39 cellular contexts compared by ENCODE assay signal in the genomic region with DNA sequence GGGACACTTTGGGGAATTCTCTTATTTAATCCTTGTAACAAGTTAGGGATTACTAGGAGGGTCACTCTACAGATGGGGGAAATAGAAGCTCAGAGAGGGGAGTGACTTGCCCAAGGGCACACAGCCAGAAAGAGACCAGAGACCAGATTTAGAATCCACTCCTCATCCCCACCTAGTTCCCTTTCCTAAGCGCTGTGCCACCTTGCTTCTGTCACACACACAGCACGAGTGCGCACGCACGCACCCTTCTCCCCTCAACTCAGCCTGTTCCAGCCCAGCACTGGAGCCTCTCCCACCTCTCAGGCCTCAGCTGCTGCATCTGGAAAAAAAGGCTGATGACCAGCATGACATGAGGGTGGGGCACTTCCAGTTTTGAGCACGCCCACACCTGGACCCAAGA. TPM values are rescaled to one million over a fixed set of nuclear protein-coding genes. Genes with fewer than 3 reads are reported as not detected.
"Had no signal": no experiment of that assay in that cellular context is flagged by ENCODE, and none has a peak within 500 bp of the region (broad histone marks: within the 10 kb centered on the region; RNA-seq: fewer than 3 reads in every experiment).

No MANE protein-coding gene starts in this region.

- H3K9me3 ChIP-seq: MG63, Peyer's patch had no signal

- H3K27me3 Mint-ChIP-seq: activated CD8-positive, alpha-beta memory T cell treated with anti-CD3 and anti-CD28 coated beads, Interleukin-2, amount 10 ng/mL, durations not matched to agents 7 days and 5 days; activated naive CD8-positive, alpha-beta T cell; activated naive CD8-positive, alpha-beta T cell treated with anti-CD3 and anti-CD28 coated beads, Interleukin-2, amount 50 U/mL, for 24 hours had no signal

- H3K27ac Mint-ChIP-seq: activated B cell treated with CpG ODN at 0.5 μM for 24 hours; activated CD4-positive, alpha-beta memory T cell treated with anti-CD3 and anti-CD28 coated beads, Interleukin-2, amount 10 ng/mL, durations not matched to agents 7 days and 5 days; activated CD8-positive, alpha-beta memory T cell treated with anti-CD3 and anti-CD28 coated beads, Interleukin-2, amount 10 ng/mL, durations not matched to agents 7 days and 5 days; activated naive CD4-positive, alpha-beta T cell treated with anti-CD3 and anti-CD28 coated beads, Interleukin-2, amount 10 ng/mL, durations not matched to agents 7 days and 5 days; activated naive CD8-positive, alpha-beta T cell; activated naive CD8-positive, alpha-beta T cell treated with anti-CD3 and anti-CD28 coated beads, Interleukin-2, amount 50 U/mL, for 24 hours had no signal

- H3K4me1 ChIP-seq: Peyer's patch had no signal

- H3K9me3 Mint-ChIP-seq: activated B cell treated with CpG ODN at 0.5 μM for 24 hours; activated CD4-positive, alpha-beta memory T cell treated with anti-CD3 and anti-CD28 coated beads, Interleukin-2, amount 10 ng/mL, durations not matched to agents 7 days and 5 days; activated naive CD4-positive, alpha-beta T cell treated with anti-CD3 and anti-CD28 coated beads, Interleukin-2, amount 10 ng/mL, durations not matched to agents 7 days and 5 days; activated naive CD8-positive, alpha-beta T cell treated with anti-CD3 and anti-CD28 coated beads, Interleukin-2, amount 50 U/mL, for 24 hours had no signal

- H3K4me3 ChIP-seq: MG63, Peyer's patch had no signal

- H3K27me3 ChIP-seq: MG63, Peyer's patch had no signal

- H3K4me3 Mint-ChIP-seq: activated B cell treated with CpG ODN at 0.5 μM for 24 hours; activated CD4-positive, alpha-beta memory T cell treated with anti-CD3 and anti-CD28 coated beads, Interleukin-2, amount 10 ng/mL, durations not matched to agents 7 days and 5 days; activated CD8-positive, alpha-beta memory T cell treated with anti-CD3 and anti-CD28 coated beads, Interleukin-2, amount 10 ng/mL, durations not matched to agents 7 days and 5 days; activated naive CD4-positive, alpha-beta T cell treated with anti-CD3 and anti-CD28 coated beads, Interleukin-2, amount 10 ng/mL, durations not matched to agents 7 days and 5 days; activated naive CD8-positive, alpha-beta T cell; activated naive CD8-positive, alpha-beta T cell treated with anti-CD3 and anti-CD28 coated beads, Interleukin-2, amount 50 U/mL, for 24 hours had no signal

- DNase-seq: activated B cell treated with CpG ODN at 0.5 μM for 24 hours; activated CD4-positive, alpha-beta memory T cell treated with anti-CD3 and anti-CD28 coated beads, Interleukin-2, amount 10 ng/mL, durations not matched to agents 7 days and 5 days; activated CD4-positive, alpha-beta T cell treated with anti-CD3 and anti-CD28 coated beads for 4 hours; activated CD4-positive, CD25-positive, alpha-beta regulatory T cell treated with anti-CD3 and anti-CD28 coated beads, Interleukin-2, amount 50 U/mL, for 72 hours; activated CD8-positive, alpha-beta memory T cell treated with anti-CD3 and anti-CD28 coated beads for 24 hours; activated CD8-positive, alpha-beta memory T cell treated with anti-CD3 and anti-CD28 coated beads, Interleukin-2, amount 10 ng/mL, durations not matched to agents 7 days and 5 days; activated CD8-positive, alpha-beta memory T cell treated with anti-CD3 and anti-CD28 coated beads, Interleukin-2, amount 50 U/mL, for 48 hours; activated effector memory CD4-positive, alpha-beta T cell treated with Interleukin-2 at 50 U/mL for 16 hours; activated naive CD4-positive, alpha-beta T cell treated with anti-CD3 and anti-CD28 coated beads, Interleukin-2, amount 10 ng/mL, durations not matched to agents 7 days and 5 days; activated naive CD8-positive, alpha-beta T cell treated with anti-CD3 and anti-CD28 coated beads, Interleukin-2, amount 50 U/mL, for 24 hours; activated T-cell treated with anti-CD3 and anti-CD28 coated beads, Interleukin-2, amount 50 U/mL, for 48 hours; amniotic stem cell; aorta; brain microvascular endothelial cell; central memory CD4-positive, alpha-beta T cell; Kasumi-1; MG63; NCI-H1048; NCI-H1105 treated with DMSO at 0.1 percent for 48 hours; NCI-H1436; NCI-H1694; NCI-H1930; NCI-H2081 treated with DMSO at 0.1 percent for 48 hours; NCI-H2171; NCI-H510A; NCI-H526 treated with DMSO at 0.1 percent for 48 hours; NK-92 treated with Interleukin-12 subunit alpha and Interleukin-12 subunit beta, amount 100 ng/mL, for 24 hours; PC-3; Peyer's patch; RPMI8226; SHP77 treated with DMSO at 0.1 percent for 48 hours; T-helper 1 cell; T-helper 2 cell; T-helper 9 cell had no signal

- ATAC-seq: activated CD8-positive, alpha-beta memory T cell treated with anti-CD3 and anti-CD28 coated beads, Interleukin-2, amount 10 ng/mL, durations not matched to agents 7 days and 5 days; activated naive CD8-positive, alpha-beta T cell treated with anti-CD3 and anti-CD28 coated beads, Interleukin-2, amount 50 U/mL, for 24 hours; PC-3; SK-N-SH treated with all-trans-retinoic acid at 6 μM for 48 hours had no signal

- H3K36me3 ChIP-seq: brain microvascular endothelial cell, MG63, Peyer's patch had no signal

- H3K36me3 Mint-ChIP-seq: activated CD8-positive, alpha-beta memory T cell treated with anti-CD3 and anti-CD28 coated beads, Interleukin-2, amount 10 ng/mL, durations not matched to agents 7 days and 5 days; activated naive CD4-positive, alpha-beta T cell treated with anti-CD3 and anti-CD28 coated beads, Interleukin-2, amount 10 ng/mL, durations not matched to agents 7 days and 5 days; activated naive CD8-positive, alpha-beta T cell had no signal

- H3K4me1 Mint-ChIP-seq: activated B cell treated with CpG ODN at 0.5 μM for 24 hours; activated CD4-positive, alpha-beta memory T cell treated with anti-CD3 and anti-CD28 coated beads, Interleukin-2, amount 10 ng/mL, durations not matched to agents 7 days and 5 days; activated CD8-positive, alpha-beta memory T cell treated with anti-CD3 and anti-CD28 coated beads, Interleukin-2, amount 10 ng/mL, durations not matched to agents 7 days and 5 days; activated naive CD4-positive, alpha-beta T cell treated with anti-CD3 and anti-CD28 coated beads, Interleukin-2, amount 10 ng/mL, durations not matched to agents 7 days and 5 days; activated naive CD8-positive, alpha-beta T cell treated with anti-CD3 and anti-CD28 coated beads, Interleukin-2, amount 50 U/mL, for 24 hours had no signal

- H3K27ac ChIP-seq: brain microvascular endothelial cell, Peyer's patch, VCaP had no signal

RNA-seq across cellular contexts. Expression of a gene that starts 18.6 kb away (rescaled TPM):
- total RNA-seq: activated B cell treated with CpG ODN at 0.5 μM for 24 hours; activated CD4-positive, alpha-beta memory T cell treated with anti-CD3 and anti-CD28 coated beads, Interleukin-2, amount 10 ng/mL, durations not matched to agents 7 days and 5 days; activated CD8-positive, alpha-beta memory T cell treated with anti-CD3 and anti-CD28 coated beads, Interleukin-2, amount 10 ng/mL, durations not matched to agents 7 days and 5 days; aorta; cerebellum; PC-3; SK-MEL-5 had no signal
- polyA plus RNA-seq: aorta had no signal

RNA-seq across cellular contexts. Expression of a gene that starts 38.4 kb away (rescaled TPM):
- total RNA-seq: activated B cell treated with CpG ODN at 0.5 μM for 24 hours; activated CD4-positive, alpha-beta memory T cell treated with anti-CD3 and anti-CD28 coated beads, Interleukin-2, amount 10 ng/mL, durations not matched to agents 7 days and 5 days; activated CD8-positive, alpha-beta memory T cell treated with anti-CD3 and anti-CD28 coated beads, Interleukin-2, amount 10 ng/mL, durations not matched to agents 7 days and 5 days; aorta; PC-3; Peyer's patch; SK-MEL-5 had no signal
- polyA plus RNA-seq: aorta had no signal
